Comparison of ENCODE assay signal across 13 cellular contexts in the genomic region with DNA sequence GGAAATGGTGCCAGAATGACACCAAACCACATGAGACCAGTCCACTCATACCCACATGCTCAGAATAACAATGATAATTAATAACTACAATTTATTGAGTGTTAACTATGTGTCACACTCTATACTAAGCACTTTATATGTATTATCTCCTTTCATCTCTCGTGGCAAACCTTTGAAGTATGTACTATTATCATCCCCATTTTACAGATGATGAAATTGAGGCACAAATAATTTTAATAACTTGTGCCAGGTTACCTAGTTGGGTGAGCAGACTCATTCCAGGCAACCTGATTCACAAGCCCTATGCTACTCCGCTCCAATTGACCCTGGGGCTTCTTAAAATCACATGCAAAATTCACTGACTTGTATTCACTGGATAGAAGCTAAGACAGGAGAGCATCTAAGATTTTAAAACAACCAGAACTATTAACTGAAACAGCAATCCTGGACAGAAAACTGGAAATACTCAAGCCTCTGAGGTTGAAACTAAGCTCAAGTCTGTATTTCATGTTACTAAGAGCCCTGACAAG. TPM values are rescaled to one million over a fixed set of nuclear protein-coding genes. Genes with fewer than 3 reads are reported as not detected.
A peak's percentile ranks its signal among the peaks of the same experiment; 100 is the strongest.
DNase-seq lines count a peak whose midpoint lies in the region; ATAC-seq and TF ChIP-seq lines count a peak whose summit lies in the region.
"Had no signal": no experiment of that assay in that cellular context is flagged by ENCODE, and none has a peak within 500 bp of the region (broad histone marks: within the 10 kb centered on the region; RNA-seq: fewer than 3 reads in every experiment).

No MANE protein-coding gene starts in this region.

- H3K9me3 ChIP-seq in OCI-LY7 (ENCODE audit: low read length) (no peaks in the 10 kb centered on the region), endodermal cell (ENCODE audit: control insufficient read depth, low read length) (no peaks in the 10 kb centered on the region)

- no peaks in the 10 kb centered on the region for H3K9me2 ChIP-seq in OCI-LY7 (ENCODE audit: insufficient read depth, low read length)

- WGBS in endodermal cell (ENCODE audit: insufficient coverage in 1 of 2, insufficient read length in 1 of 2), 2 experiments, result 57 to 70% methylated on average over 2 of the region's 2 CpGs

- ATAC-seq in HG03442 (IDR thresholded peaks at IDR 0.05; ENCODE audit: unreplicated experiment) (no peak), Right ventricle myocardium inferior (no peak), GM19455 (IDR thresholded peaks at IDR 0.05; ENCODE audit: unreplicated experiment) (no peak)

- no peak overlapping the region for H3K9ac ChIP-seq in endodermal cell (ENCODE audit: extremely low read depth, low read length, poor library complexity, severe bottlenecking)

- CTCF ChIA-PET in OCI-LY7 (lab: Charles Lee; ENCODE audit: unreplicated experiment), result no interaction called here

- DNase-seq in OCI-LY7 (ENCODE audit: low spot score) (no peak), endodermal cell (no peak), renal cortical epithelial cell (ENCODE audit: low read depth) (peak; percentile 32), Right ventricle myocardium inferior (ENCODE audit: missing footprints) (no peak), iPS-NIHi7 (ENCODE audit: extremely low spot score) (no peak)
- DNase-seq: activated naive CD4-positive, alpha-beta T cell treated with anti-CD3 and anti-CD28 coated beads for 36 hours; brain microvascular endothelial cell; NCI-H2029 treated with DMSO at 0.1 percent for 48 hours had no signal

- H4K20me1 ChIP-seq in OCI-LY7 (ENCODE audit: insufficient read depth, low read length), result no peaks in the 10 kb centered on the region

- no peak overlapping the region for H3K4me3 Mint-ChIP-seq in endodermal cell

- no peak overlapping the region for H3K27ac Mint-ChIP-seq in endodermal cell
- H3K27ac Mint-ChIP-seq: activated naive CD4-positive, alpha-beta T cell treated with anti-CD3 and anti-CD28 coated beads for 36 hours; T-helper 1 cell treated with Interleukin-12 subunit alpha and Interleukin-12 subunit beta and Interleukin-4 antibody, amounts not matched to agents 30 μg/mL and 1 μg/mL, for 36 hours had no signal

- BruUV-seq in OCI-LY7 (replicated peaks; lab: Mats Ljungman, UMichigan), result no TSS peak

- H3K36me3 Mint-ChIP-seq in endodermal cell (ENCODE audit: low read depth), result peaks cover 2% of the 10 kb centered on the region

- H3K9me3 Mint-ChIP-seq in endodermal cell, result no peaks in the 10 kb centered on the region
- H3K9me3 Mint-ChIP-seq: activated naive CD4-positive, alpha-beta T cell treated with anti-CD3 and anti-CD28 coated beads for 36 hours; T-helper 1 cell treated with Interleukin-12 subunit alpha and Interleukin-12 subunit beta and Interleukin-4 antibody, amounts not matched to agents 30 μg/mL and 1 μg/mL, for 36 hours had no signal

- no peak for TF ChIP-seq CTCF in OCI-LY7 (conservative IDR thresholded peaks at IDR 0.05; ENCODE audit: low read length)
- no peak for TF ChIP-seq CTCF in endodermal cell (conservative IDR thresholded peaks at IDR 0.05)

- peak overlapping the region; percentile 98 for H3K4me3 ChIP-seq in GM08714 (ENCODE audit: low read length)
- no peak overlapping the region for H3K4me3 ChIP-seq in OCI-LY7 (ENCODE audit: low read depth, low read length, poor library complexity, severe bottlenecking)
- H3K4me3 ChIP-seq in endodermal cell (ENCODE audit: low read length), result peak overlapping the region; percentile 93

- H3K27ac ChIP-seq in OCI-LY7 (ENCODE audit: low read depth, low read length, poor library complexity, severe bottlenecking) (no peak overlapping the region), endodermal cell (ENCODE audit: low read depth, low read length) (no peak overlapping the region)
- H3K27ac ChIP-seq: brain microvascular endothelial cell had no signal

- POLR2A ChIA-PET in OCI-LY7 (lab: Charles Lee), result interaction anchor here (1.2 to 1.4 kb wide), 4 partner anchors 10 to 103 kb away, joined by 3 to 6 read pairs (median 3); no protein-coding TSS in a partner anchor

- no peaks in the 10 kb centered on the region for H3K27me3 ChIP-seq in endodermal cell (ENCODE audit: control insufficient read depth, insufficient read depth, low read length, poor library complexity, severe bottlenecking)
- H3K27me3 ChIP-seq: brain microvascular endothelial cell, dorsolateral prefrontal cortex had no signal

- H3K27me3 Mint-ChIP-seq in endodermal cell (ENCODE audit: insufficient read depth), result no peaks in the 10 kb centered on the region

- H3K4me1 Mint-ChIP-seq in endodermal cell, result peaks cover 17% of the 10 kb centered on the region

- H2AFZ ChIP-seq in OCI-LY7 (ENCODE audit: low read length), result no peak overlapping the region

- H3K4me2 ChIP-seq in OCI-LY7 (ENCODE audit: low read length), result peak overlapping the region; percentile 87

- peaks cover 36% of the 10 kb centered on the region for H3K4me1 ChIP-seq in OCI-LY7 (ENCODE audit: insufficient read depth, low read length, poor library complexity, severe bottlenecking)
- no peaks in the 10 kb centered on the region for H3K4me1 ChIP-seq in endodermal cell (ENCODE audit: control insufficient read depth, insufficient read depth, low read length)

- intact Hi-C loops in OCI-LY7 (cut with micrococcal nuclease; ENCODE audit: unreplicated experiment), result loop anchor here (5.0 kb wide), 1 partner anchor 699 kb away; a partner anchor contains a TSS
- intact Hi-C loops in Right ventricle myocardium inferior (cut with DNase I), result no loop called here

- peaks cover 16% of the 10 kb centered on the region; the same call in 1 of the 2 replicates for H3K79me2 ChIP-seq in OCI-LY7 (ENCODE audit: insufficient read depth, low read depth, low read length)

- no peaks in the 10 kb centered on the region for H3K36me3 ChIP-seq in OCI-LY7 (ENCODE audit: insufficient read depth, low read length)
- no peaks in the 10 kb centered on the region for H3K36me3 ChIP-seq in endodermal cell (ENCODE audit: control insufficient read depth, insufficient read depth, low read length)
- H3K36me3 ChIP-seq: brain microvascular endothelial cell had no signal

RNA-seq across cellular contexts. Expression of a gene that starts 2.0 kb away (rescaled TPM):
- total RNA-seq in OCI-LY7 (2014; rRNA removed; shearing (Covaris generic)), result 9.3 and 10.8 TPM in 2 replicates
- total RNA-seq in OCI-LY7 (2022), result 5.3 and 5.6 TPM in 2 replicates
- total RNA-seq in endodermal cell, result 10 to 100 TPM; 13.0 to 17.8 TPM
- 7.7 TPM for polyA plus RNA-seq in endodermal cell (2013, experiment 1 of 2)
- 8.6 TPM for polyA plus RNA-seq in endodermal cell (2013, experiment 2 of 2)
- 1.9 and 13.7 TPM in 2 replicates for total RNA-seq in renal cortical epithelial cell
- total RNA-seq in Right ventricle myocardium inferior, result 0.60 TPM
